ENCODE assay signal across 17 cellular contexts in genomic region chr17:75755990-75756389, GRCh38. TPM values are rescaled to one million over a fixed set of nuclear protein-coding genes. Genes with fewer than 3 reads are reported as not detected.
DNase-seq lines count a peak whose midpoint lies in the region; ATAC-seq and TF ChIP-seq lines count a peak whose summit lies in the region.
"Had no signal": no experiment of that assay in that cellular context is flagged by ENCODE, and none has a peak within 500 bp of the region (broad histone marks: within the 10 kb centered on the region; RNA-seq: fewer than 3 reads in every experiment).

No MANE protein-coding gene starts in this region.

- H3K9me3 ChIP-seq in BLaER1 (no peaks in the 10 kb centered on the region), SJCRH30 (replicated peaks) (no peaks in the 10 kb centered on the region), mesenchymal stem cell (ENCODE audit: control insufficient read depth, low read length) (no peaks in the 10 kb centered on the region)
- H3K9me3 ChIP-seq in CD4-positive, alpha-beta T cell (ENCODE audit: control insufficient read depth, low read length) = no peaks in the 10 kb centered on the region
- H3K9me3 ChIP-seq: MG63, SK-N-SH had no signal

- intact Hi-C loops in CD4-positive, alpha-beta T cell (cut with DNase I, micrococcal nuclease) = loop anchor here in 1 of 2 experiments (10.0 kb wide), 1 partner anchor 491 kb away; the partner anchor contains the start of genes GGA3 and MRPS7

- no peak for DNase-seq in CD4-positive, alpha-beta T cell
- DNase-seq in SJCRH30 (peak in 1 of 2 experiments; percentile 44), mesenchymal stem cell (no peak), iPS-NIHi11 (ENCODE audit: low spot score) (no peak)
- DNase-seq: CD4-positive, alpha-beta memory T cell; DND-41; NCI-H1930; NCI-H526 treated with DMSO at 0.1 percent for 48 hours; OCI-M1; RPMI8226; T-cell had no signal

- peak overlapping the region in 1 of 2 experiments; percentile 9 for H3K18ac ChIP-seq in mesenchymal stem cell (ENCODE audit: low read depth in 1 of 2, low read length in 2 of 2)

- H3K4me2 ChIP-seq in BLaER1 (peak overlapping the region; percentile 90), mesenchymal stem cell (ENCODE audit: low read length, poor library complexity, severe bottlenecking) (no peak overlapping the region)
- H3K4me2 ChIP-seq: SK-N-SH had no signal

- H3K4me3 Mint-ChIP-seq in CD4-positive, alpha-beta T cell = peak overlapping the region; percentile 45

- H2BK12ac ChIP-seq in mesenchymal stem cell (ENCODE audit: low read length in 2 of 2) = no peak overlapping the region

- H3K4me3 ChIP-seq in BLaER1 (no peak overlapping the region), SJCRH30 (peak overlapping the region; percentile 32), mesenchymal stem cell (ENCODE audit: insufficient read depth in 1 of 2, low read depth in 1 of 2, low read length in 2 of 2) (no peak overlapping the region)
- H3K4me3 ChIP-seq: MG63 had no signal

- no peak overlapping the region for H4K91ac ChIP-seq in mesenchymal stem cell (ENCODE audit: low read length)

- peaks cover 4% of the 10 kb centered on the region for H3K79me1 ChIP-seq in mesenchymal stem cell (replicated peaks; ENCODE audit: low read length, poor library complexity, severe bottlenecking)

- H3K27ac ChIP-seq in BLaER1 = no peak overlapping the region
- no peak overlapping the region for H3K27ac ChIP-seq in CD4-positive, alpha-beta T cell (ENCODE audit: low read depth, low read length)
- H3K27ac ChIP-seq in SJCRH30 = peak overlapping the region; percentile 85
- H3K27ac ChIP-seq in mesenchymal stem cell (ENCODE audit: low read length, poor library complexity, severe bottlenecking) = no peak overlapping the region

- no peak overlapping the region for H3K23ac ChIP-seq in mesenchymal stem cell (ENCODE audit: low read length in 2 of 2)

- H3K9me3 Mint-ChIP-seq in CD4-positive, alpha-beta T cell = no peaks in the 10 kb centered on the region
- H3K9me3 Mint-ChIP-seq: CD4-positive, alpha-beta memory T cell; T-cell had no signal

- H3K4ac ChIP-seq in mesenchymal stem cell (ENCODE audit: low read depth in 1 of 2, low read length in 2 of 2) = no peak overlapping the region

- H2BK5ac ChIP-seq in mesenchymal stem cell (ENCODE audit: low read depth, low read length, poor library complexity, severe bottlenecking) = no peak overlapping the region

- no peak overlapping the region for H2BK120ac ChIP-seq in mesenchymal stem cell (ENCODE audit: low read depth, low read length)

- H3K27me3 Mint-ChIP-seq in CD4-positive, alpha-beta T cell = no peaks in the 10 kb centered on the region
- H3K27me3 Mint-ChIP-seq: CD4-positive, alpha-beta memory T cell; T-cell had no signal

- H3K36me3 Mint-ChIP-seq in CD4-positive, alpha-beta T cell (ENCODE audit: low read depth) = no peaks in the 10 kb centered on the region
- H3K36me3 Mint-ChIP-seq: CD4-positive, alpha-beta memory T cell had no signal

- CTCF ChIA-PET in CD4-positive, alpha-beta T cell (lab: Charles Lee) = no interaction called here

- no peak overlapping the region for H4K8ac ChIP-seq in mesenchymal stem cell (ENCODE audit: low read length)

- H3K9ac ChIP-seq in BLaER1 (0 out of 2 replicates have a peak overlapping the region, but pooled peaks have one; percentile 10), mesenchymal stem cell (ENCODE audit: low read length) (no peak overlapping the region)
- H3K9ac ChIP-seq: SK-N-SH had no signal

- no peak overlapping the region for H3K14ac ChIP-seq in mesenchymal stem cell (ENCODE audit: low read length in 2 of 2)

- H2AFZ ChIP-seq in mesenchymal stem cell (ENCODE audit: low read depth, low read length) = no peak overlapping the region

- H4K20me1 ChIP-seq in BLaER1 = no peaks in the 10 kb centered on the region

- ATAC-seq in CD4-positive, alpha-beta T cell (ENCODE audit: poor library complexity) = no peak
- ATAC-seq in GM18868 (IDR thresholded peaks at IDR 0.05; ENCODE audit: unreplicated experiment) (no peak), GM18517 (IDR thresholded peaks at IDR 0.05; ENCODE audit: unreplicated experiment) (no peak), GM21423 (IDR thresholded peaks at IDR 0.05; ENCODE audit: unreplicated experiment) (no peak)
- ATAC-seq: T-cell had no signal

- POLR2A ChIA-PET in CD4-positive, alpha-beta T cell (lab: Charles Lee) = no interaction called here

- H3K36me3 ChIP-seq in BLaER1 (peaks cover 26% of the 10 kb centered on the region; the same call in 1 of the 2 replicates), SJCRH30 (no peaks in the 10 kb centered on the region), mesenchymal stem cell (ENCODE audit: control insufficient read depth in 1 of 2, insufficient read depth in 2 of 2, low read depth in 1 of 2, low read length in 2 of 2) (peaks cover 5 to 85% of the 10 kb centered on the region in 2 experiments)
- H3K36me3 ChIP-seq: MG63 had no signal

- H3K27me3 ChIP-seq in BLaER1 (no peaks in the 10 kb centered on the region), SJCRH30 (no peaks in the 10 kb centered on the region), mesenchymal stem cell (ENCODE audit: control insufficient read depth in 1 of 2, insufficient read depth in 1 of 2, low read length in 2 of 2) (peaks cover 0 to 10% of the 10 kb centered on the region in 2 experiments)
- H3K27me3 ChIP-seq in CD4-positive, alpha-beta T cell (ENCODE audit: control insufficient read depth, insufficient read depth, low read length) = no peaks in the 10 kb centered on the region
- H3K27me3 ChIP-seq: MG63 had no signal

- peaks cover 6% of the 10 kb centered on the region for H3K4me1 Mint-ChIP-seq in CD4-positive, alpha-beta T cell (ENCODE audit: low read depth)

- H3K4me1 ChIP-seq in BLaER1 = peaks cover 37% of the 10 kb centered on the region
- peaks cover 43% of the 10 kb centered on the region for H3K4me1 ChIP-seq in SJCRH30
- H3K4me1 ChIP-seq in mesenchymal stem cell (ENCODE audit: control insufficient read depth, insufficient read depth, low read depth, low read length) = peaks cover 29% of the 10 kb centered on the region

- TF ChIP-seq CTCF in CD4-positive, alpha-beta T cell (IDR thresholded peaks at IDR 0.05) = no peak

- WGBS in mesenchymal stem cell = 94% methylated on average over 2 of the region's 2 CpGs

- H3K27ac Mint-ChIP-seq in CD4-positive, alpha-beta T cell = no peak overlapping the region
- H3K27ac Mint-ChIP-seq: T-cell had no signal

- H2AK5ac ChIP-seq in mesenchymal stem cell (ENCODE audit: low read length, severe bottlenecking) = no peak overlapping the region

- H2BK15ac ChIP-seq in mesenchymal stem cell (ENCODE audit: low read depth, poor library complexity, severe bottlenecking) = peak overlapping the region; percentile 82

RNA-seq across cellular contexts. Expression of gene GALK1, which starts 9.0 kb away (rescaled TPM):
- total RNA-seq in CD4-positive, alpha-beta T cell = 1 to 10 TPM; 5.9 to 6.0 TPM
- total RNA-seq in SJCRH30 (2014; rRNA removed; shearing (Covaris generic)) = 29.0 and 31.5 TPM in 2 replicates
- polyA plus RNA-seq in mesenchymal stem cell (2013, experiment 1 of 2) = 29.0 TPM
- polyA plus RNA-seq in mesenchymal stem cell (2013, experiment 2 of 2) = 27.7 TPM

RNA-seq across cellular contexts. Expression of gene UNK, which starts 28.6 kb away (rescaled TPM):
- 10 to 100 TPM; 33.7 to 36.1 TPM for total RNA-seq in CD4-positive, alpha-beta T cell
- total RNA-seq in SJCRH30 (2014; rRNA removed; shearing (Covaris generic)) = 40.6 and 51.4 TPM in 2 replicates
- 16.2 TPM for polyA plus RNA-seq in mesenchymal stem cell (2013, experiment 1 of 2)
- polyA plus RNA-seq in mesenchymal stem cell (2013, experiment 2 of 2) = 14.8 TPM

RNA-seq across cellular contexts. Expression of gene ITGB4, which starts 34.7 kb away (rescaled TPM):
- total RNA-seq in CD4-positive, alpha-beta T cell = 1 to 10 TPM in 1 of 2 experiments, under 1 TPM in 1; 0.81 to 1.3 TPM
- total RNA-seq in SJCRH30 (2014; rRNA removed; shearing (Covaris generic)) = 4.3 and 8.8 TPM in 2 replicates
- 1.3 TPM for polyA plus RNA-seq in mesenchymal stem cell (2013, experiment 1 of 2)
- polyA plus RNA-seq in mesenchymal stem cell (2013, experiment 2 of 2) = 1.0 TPM
